1 cellular context compared by ENCODE assay signal in the genomic region with DNA sequence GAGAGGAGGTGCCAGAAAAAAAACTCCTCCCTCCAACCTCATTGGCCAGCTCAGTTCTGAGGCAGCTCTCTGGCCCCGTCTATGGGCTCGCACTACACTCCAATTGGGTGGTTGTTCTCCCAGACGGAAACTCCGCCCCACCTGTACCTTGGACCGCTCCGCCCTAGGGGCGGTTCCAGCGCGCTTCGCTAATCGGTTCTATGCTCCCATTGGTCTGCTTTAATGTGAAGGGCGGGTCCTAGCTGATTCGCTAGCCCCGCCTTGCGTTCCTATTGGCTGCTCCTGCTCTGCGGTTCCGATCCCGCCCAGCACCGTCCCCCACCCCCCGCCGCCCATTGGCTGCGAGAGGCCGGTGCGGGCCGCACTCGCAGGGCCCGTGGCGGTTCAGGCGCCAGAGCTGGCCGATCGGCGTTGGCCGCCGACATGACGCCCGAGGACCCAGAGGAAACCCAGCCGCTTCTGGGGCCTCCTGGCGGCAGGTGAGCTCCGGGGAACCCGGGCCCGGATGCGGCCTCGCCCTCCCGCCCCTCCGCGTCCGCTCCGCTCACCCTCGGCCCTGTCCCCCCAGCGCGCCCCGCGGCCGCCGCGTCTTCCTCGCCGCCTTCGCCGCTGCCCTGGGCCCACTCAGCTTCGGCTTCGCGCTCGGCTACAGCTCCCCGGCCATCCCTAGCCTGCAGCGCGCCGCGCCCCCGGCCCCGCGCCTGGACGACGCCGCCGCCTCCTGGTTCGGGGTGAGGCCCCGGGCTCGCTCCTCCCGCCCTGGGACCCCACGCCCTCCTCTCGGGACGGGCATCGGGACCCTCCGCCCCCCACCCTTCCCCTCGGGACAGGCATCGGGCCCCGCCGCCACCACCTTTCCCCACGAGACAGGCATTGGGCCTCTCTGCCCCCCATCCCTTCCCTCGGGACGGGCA.
TF ChIP-seq lines count a peak whose summit lies in the region.

A gene with protein sequence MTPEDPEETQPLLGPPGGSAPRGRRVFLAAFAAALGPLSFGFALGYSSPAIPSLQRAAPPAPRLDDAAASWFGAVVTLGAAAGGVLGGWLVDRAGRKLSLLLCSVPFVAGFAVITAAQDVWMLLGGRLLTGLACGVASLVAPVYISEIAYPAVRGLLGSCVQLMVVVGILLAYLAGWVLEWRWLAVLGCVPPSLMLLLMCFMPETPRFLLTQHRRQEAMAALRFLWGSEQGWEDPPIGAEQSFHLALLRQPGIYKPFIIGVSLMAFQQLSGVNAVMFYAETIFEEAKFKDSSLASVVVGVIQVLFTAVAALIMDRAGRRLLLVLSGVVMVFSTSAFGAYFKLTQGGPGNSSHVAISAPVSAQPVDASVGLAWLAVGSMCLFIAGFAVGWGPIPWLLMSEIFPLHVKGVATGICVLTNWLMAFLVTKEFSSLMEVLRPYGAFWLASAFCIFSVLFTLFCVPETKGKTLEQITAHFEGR (plus strand): TSS at position 362 of the 914 bp plus-strand sequence. CDS start 62 bp downstream, at position 424.

TF ChIP-seq in HepG2, 621 proteins besides CTCF, POLR2A, EP300 and RAD21 (continued from another document and continues in another):
- TF ChIP-seq, protein P1, sequence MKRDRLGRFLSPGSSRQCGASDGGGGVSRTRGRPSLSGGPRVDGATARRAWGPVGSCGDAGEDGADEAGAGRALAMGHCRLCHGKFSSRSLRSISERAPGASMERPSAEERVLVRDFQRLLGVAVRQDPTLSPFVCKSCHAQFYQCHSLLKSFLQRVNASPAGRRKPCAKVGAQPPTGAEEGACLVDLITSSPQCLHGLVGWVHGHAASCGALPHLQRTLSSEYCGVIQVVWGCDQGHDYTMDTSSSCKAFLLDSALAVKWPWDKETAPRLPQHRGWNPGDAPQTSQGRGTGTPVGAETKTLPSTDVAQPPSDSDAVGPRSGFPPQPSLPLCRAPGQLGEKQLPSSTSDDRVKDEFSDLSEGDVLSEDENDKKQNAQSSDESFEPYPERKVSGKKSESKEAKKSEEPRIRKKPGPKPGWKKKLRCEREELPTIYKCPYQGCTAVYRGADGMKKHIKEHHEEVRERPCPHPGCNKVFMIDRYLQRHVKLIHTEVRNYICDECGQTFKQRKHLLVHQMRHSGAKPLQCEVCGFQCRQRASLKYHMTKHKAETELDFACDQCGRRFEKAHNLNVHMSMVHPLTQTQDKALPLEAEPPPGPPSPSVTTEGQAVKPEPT (CRISPR knock-in tag; IDR thresholded peaks at IDR 0.05; ENCODE audit: low read depth), result no peak
- TF ChIP-seq, protein P2, sequence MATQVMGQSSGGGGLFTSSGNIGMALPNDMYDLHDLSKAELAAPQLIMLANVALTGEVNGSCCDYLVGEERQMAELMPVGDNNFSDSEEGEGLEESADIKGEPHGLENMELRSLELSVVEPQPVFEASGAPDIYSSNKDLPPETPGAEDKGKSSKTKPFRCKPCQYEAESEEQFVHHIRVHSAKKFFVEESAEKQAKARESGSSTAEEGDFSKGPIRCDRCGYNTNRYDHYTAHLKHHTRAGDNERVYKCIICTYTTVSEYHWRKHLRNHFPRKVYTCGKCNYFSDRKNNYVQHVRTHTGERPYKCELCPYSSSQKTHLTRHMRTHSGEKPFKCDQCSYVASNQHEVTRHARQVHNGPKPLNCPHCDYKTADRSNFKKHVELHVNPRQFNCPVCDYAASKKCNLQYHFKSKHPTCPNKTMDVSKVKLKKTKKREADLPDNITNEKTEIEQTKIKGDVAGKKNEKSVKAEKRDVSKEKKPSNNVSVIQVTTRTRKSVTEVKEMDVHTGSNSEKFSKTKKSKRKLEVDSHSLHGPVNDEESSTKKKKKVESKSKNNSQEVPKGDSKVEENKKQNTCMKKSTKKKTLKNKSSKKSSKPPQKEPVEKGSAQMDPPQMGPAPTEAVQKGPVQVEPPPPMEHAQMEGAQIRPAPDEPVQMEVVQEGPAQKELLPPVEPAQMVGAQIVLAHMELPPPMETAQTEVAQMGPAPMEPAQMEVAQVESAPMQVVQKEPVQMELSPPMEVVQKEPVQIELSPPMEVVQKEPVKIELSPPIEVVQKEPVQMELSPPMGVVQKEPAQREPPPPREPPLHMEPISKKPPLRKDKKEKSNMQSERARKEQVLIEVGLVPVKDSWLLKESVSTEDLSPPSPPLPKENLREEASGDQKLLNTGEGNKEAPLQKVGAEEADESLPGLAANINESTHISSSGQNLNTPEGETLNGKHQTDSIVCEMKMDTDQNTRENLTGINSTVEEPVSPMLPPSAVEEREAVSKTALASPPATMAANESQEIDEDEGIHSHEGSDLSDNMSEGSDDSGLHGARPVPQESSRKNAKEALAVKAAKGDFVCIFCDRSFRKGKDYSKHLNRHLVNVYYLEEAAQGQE (IDR thresholded peaks at IDR 0.05; ENCODE audit: borderline replicate concordance in 1 of 2, low read depth in 1 of 2, low read length in 2 of 2), result peak in 1 of 2 experiments; percentile 66; a peak in 1 of 4 replicates
- TF ChIP-seq ARNTL (CRISPR knock-in tag; IDR thresholded peaks at IDR 0.05) (no peak; the same call in 1 of the 2 replicates), HNF4G (IDR thresholded peaks at IDR 0.05; ENCODE audit: borderline replicate concordance, low read depth, low read length) (peak; percentile 48; the same call in 1 of the 2 replicates), HNF4G (CRISPR knock-in tag; IDR thresholded peaks at IDR 0.05; ENCODE audit: borderline replicate concordance, low read depth) (no peak), SAP130 (CRISPR knock-in tag; IDR thresholded peaks at IDR 0.05; ENCODE audit: low read depth) (peak; percentile 54), NR2F2 (IDR thresholded peaks at IDR 0.05; ENCODE audit: borderline replicate concordance, low read depth) (no peak), ZNF20 (CRISPR knock-in tag; IDR thresholded peaks at IDR 0.05) (no peak), ZNF292 (CRISPR knock-in tag; IDR thresholded peaks at IDR 0.05; ENCODE audit: borderline replicate concordance, low read depth) (no peak), ZBTB3 (CRISPR knock-in tag; IDR thresholded peaks at IDR 0.05; ENCODE audit: borderline replicate concordance, low read depth) (no peak), XBP1 (CRISPR knock-in tag; IDR thresholded peaks at IDR 0.05) (no peak), ZNF720 (CRISPR knock-in tag; IDR thresholded peaks at IDR 0.05) (no peak), YY1 (IDR thresholded peaks at IDR 0.05; ENCODE audit: insufficient read depth, insufficient replicate concordance, low read depth, low read length) (peak; percentile 77), ZBTB42 (CRISPR knock-in tag; IDR thresholded peaks at IDR 0.05) (no peak), CCAR2 (optimal IDR thresholded peaks at IDR 0.05; ENCODE audit: low read depth, low read length) (no peak), ZNF792 (CRISPR knock-in tag; IDR thresholded peaks at IDR 0.05) (no peak; the same call in 1 of the 2 replicates), EZH2 (conservative IDR thresholded peaks at IDR 0.05; ENCODE audit: low read depth, low read length) (no peak), MIXL1 (CRISPR knock-in tag; IDR thresholded peaks at IDR 0.05) (peak; percentile 16; the same call in 1 of the 2 replicates), AGO1 (IDR thresholded peaks at IDR 0.05; ENCODE audit: low read depth, low read length, poor library complexity, severe bottlenecking) (peak; percentile 3), FOXM1 (CRISPR knock-in tag; IDR thresholded peaks at IDR 0.05) (no peak), SP2 (CRISPR knock-in tag; IDR thresholded peaks at IDR 0.05) (peak; percentile 89), ZNF350 (CRISPR knock-in tag; IDR thresholded peaks at IDR 0.05; ENCODE audit: borderline replicate concordance, low read depth) (no peak), ZNF552 (CRISPR knock-in tag; IDR thresholded peaks at IDR 0.05; ENCODE audit: borderline replicate concordance) (no peak), ZNF3 (CRISPR knock-in tag; IDR thresholded peaks at IDR 0.05) (no peak), TAF1 (CRISPR knock-in tag; IDR thresholded peaks at IDR 0.05) (peak; percentile 93), JUN (CRISPR knock-in tag; IDR thresholded peaks at IDR 0.05) (no peak)
- TF ChIP-seq, protein P3, sequence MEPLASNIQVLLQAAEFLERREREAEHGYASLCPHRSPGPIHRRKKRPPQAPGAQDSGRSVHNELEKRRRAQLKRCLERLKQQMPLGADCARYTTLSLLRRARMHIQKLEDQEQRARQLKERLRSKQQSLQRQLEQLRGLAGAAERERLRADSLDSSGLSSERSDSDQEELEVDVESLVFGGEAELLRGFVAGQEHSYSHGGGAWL (CRISPR knock-in tag; IDR thresholded peaks at IDR 0.05), result no peak; the same call in none of the 2 replicates
- TF ChIP-seq, protein P4, sequence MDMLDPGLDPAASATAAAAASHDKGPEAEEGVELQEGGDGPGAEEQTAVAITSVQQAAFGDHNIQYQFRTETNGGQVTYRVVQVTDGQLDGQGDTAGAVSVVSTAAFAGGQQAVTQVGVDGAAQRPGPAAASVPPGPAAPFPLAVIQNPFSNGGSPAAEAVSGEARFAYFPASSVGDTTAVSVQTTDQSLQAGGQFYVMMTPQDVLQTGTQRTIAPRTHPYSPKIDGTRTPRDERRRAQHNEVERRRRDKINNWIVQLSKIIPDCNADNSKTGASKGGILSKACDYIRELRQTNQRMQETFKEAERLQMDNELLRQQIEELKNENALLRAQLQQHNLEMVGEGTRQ (IDR thresholded peaks at IDR 0.05; ENCODE audit: low read depth, low read length), result no peak
- TF ChIP-seq, protein P4 (CRISPR knock-in tag; IDR thresholded peaks at IDR 0.05; ENCODE audit: borderline replicate concordance), result peak; percentile 36; the same call in 1 of the 2 replicates
- TF ChIP-seq, protein P5, sequence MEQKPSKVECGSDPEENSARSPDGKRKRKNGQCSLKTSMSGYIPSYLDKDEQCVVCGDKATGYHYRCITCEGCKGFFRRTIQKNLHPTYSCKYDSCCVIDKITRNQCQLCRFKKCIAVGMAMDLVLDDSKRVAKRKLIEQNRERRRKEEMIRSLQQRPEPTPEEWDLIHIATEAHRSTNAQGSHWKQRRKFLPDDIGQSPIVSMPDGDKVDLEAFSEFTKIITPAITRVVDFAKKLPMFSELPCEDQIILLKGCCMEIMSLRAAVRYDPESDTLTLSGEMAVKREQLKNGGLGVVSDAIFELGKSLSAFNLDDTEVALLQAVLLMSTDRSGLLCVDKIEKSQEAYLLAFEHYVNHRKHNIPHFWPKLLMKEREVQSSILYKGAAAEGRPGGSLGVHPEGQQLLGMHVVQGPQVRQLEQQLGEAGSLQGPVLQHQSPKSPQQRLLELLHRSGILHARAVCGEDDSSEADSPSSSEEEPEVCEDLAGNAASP (CRISPR knock-in tag; IDR thresholded peaks at IDR 0.05; ENCODE audit: borderline replicate concordance), result no peak
- TF ChIP-seq, protein P6, sequence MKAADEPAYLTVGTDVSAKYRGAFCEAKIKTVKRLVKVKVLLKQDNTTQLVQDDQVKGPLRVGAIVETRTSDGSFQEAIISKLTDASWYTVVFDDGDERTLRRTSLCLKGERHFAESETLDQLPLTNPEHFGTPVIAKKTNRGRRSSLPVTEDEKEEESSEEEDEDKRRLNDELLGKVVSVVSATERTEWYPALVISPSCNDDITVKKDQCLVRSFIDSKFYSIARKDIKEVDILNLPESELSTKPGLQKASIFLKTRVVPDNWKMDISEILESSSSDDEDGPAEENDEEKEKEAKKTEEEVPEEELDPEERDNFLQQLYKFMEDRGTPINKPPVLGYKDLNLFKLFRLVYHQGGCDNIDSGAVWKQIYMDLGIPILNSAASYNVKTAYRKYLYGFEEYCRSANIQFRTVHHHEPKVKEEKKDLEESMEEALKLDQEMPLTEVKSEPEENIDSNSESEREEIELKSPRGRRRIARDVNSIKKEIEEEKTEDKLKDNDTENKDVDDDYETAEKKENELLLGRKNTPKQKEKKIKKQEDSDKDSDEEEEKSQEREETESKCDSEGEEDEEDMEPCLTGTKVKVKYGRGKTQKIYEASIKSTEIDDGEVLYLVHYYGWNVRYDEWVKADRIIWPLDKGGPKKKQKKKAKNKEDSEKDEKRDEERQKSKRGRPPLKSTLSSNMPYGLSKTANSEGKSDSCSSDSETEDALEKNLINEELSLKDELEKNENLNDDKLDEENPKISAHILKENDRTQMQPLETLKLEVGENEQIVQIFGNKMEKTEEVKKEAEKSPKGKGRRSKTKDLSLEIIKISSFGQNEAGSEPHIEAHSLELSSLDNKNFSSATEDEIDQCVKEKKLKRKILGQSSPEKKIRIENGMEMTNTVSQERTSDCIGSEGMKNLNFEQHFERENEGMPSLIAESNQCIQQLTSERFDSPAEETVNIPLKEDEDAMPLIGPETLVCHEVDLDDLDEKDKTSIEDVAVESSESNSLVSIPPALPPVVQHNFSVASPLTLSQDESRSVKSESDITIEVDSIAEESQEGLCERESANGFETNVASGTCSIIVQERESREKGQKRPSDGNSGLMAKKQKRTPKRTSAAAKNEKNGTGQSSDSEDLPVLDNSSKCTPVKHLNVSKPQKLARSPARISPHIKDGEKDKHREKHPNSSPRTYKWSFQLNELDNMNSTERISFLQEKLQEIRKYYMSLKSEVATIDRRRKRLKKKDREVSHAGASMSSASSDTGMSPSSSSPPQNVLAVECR (CRISPR knock-in tag; IDR thresholded peaks at IDR 0.05; ENCODE audit: borderline replicate concordance), result peak; percentile 62; the same call in 1 of the 2 replicates
- TF ChIP-seq, protein P7, sequence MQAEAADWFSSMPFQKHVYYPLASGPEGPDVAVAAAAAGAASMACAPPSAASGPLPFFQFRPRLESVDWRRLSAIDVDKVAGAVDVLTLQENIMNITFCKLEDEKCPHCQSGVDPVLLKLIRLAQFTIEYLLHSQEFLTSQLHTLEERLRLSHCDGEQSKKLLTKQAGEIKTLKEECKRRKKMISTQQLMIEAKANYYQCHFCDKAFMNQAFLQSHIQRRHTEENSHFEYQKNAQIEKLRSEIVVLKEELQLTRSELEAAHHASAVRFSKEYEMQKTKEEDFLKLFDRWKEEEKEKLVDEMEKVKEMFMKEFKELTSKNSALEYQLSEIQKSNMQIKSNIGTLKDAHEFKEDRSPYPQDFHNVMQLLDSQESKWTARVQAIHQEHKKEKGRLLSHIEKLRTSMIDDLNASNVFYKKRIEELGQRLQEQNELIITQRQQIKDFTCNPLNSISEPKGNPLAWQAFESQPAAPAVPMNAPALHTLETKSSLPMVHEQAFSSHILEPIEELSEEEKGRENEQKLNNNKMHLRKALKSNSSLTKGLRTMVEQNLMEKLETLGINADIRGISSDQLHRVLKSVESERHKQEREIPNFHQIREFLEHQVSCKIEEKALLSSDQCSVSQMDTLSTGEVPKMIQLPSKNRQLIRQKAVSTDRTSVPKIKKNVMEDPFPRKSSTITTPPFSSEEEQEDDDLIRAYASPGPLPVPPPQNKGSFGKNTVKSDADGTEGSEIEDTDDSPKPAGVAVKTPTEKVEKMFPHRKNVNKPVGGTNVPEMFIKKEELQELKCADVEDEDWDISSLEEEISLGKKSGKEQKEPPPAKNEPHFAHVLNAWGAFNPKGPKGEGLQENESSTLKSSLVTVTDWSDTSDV (CRISPR knock-in tag; IDR thresholded peaks at IDR 0.05), result no peak; the same call in 1 of the 2 replicates
- TF ChIP-seq, protein P8, sequence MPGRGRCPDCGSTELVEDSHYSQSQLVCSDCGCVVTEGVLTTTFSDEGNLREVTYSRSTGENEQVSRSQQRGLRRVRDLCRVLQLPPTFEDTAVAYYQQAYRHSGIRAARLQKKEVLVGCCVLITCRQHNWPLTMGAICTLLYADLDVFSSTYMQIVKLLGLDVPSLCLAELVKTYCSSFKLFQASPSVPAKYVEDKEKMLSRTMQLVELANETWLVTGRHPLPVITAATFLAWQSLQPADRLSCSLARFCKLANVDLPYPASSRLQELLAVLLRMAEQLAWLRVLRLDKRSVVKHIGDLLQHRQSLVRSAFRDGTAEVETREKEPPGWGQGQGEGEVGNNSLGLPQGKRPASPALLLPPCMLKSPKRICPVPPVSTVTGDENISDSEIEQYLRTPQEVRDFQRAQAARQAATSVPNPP (CRISPR knock-in tag; IDR thresholded peaks at IDR 0.05), result no peak
